20 cellular contexts compared by ENCODE assay signal in the genomic region with DNA sequence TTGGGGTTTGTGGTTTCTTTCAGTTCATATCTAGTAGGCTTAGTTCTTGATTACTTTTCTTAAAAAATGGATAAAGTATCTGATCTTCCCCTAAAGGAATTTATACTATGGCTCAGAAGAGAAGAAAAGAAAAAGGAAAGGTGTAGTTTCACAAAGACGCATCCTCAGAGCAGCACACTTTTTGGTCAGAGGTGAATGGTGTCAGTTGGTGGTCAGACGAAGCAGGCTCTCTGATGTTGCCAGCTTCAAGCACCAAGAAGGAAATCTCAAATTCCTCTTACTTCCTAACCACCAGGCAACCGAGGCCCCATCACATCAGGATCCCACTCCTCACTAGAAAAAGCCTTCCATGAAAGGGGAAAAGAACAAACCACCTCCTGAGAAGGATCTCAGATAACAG.
"Had no signal": no experiment of that assay in that cellular context is flagged by ENCODE, and none has a peak within 500 bp of the region (broad histone marks: within the 10 kb centered on the region; RNA-seq: fewer than 3 reads in every experiment).

No MANE protein-coding gene starts in this region.

- H3K4me3 ChIP-seq: esophagus squamous epithelium, gastroesophageal sphincter, pancreas, smooth muscle cell had no signal

- ATAC-seq: effector memory CD8-positive, alpha-beta T cell; gastroesophageal sphincter; left lobe of liver; natural killer cell treated with Interleukin-12 subunit alpha and Interleukin-12 subunit beta and Interleukin-15 and Interleukin-18, amount 100 ng/mL, for 72 hours; pancreas; right cardiac atrium had no signal

- H3K4me1 ChIP-seq: esophagus squamous epithelium, pancreas had no signal

- H3K4me3 Mint-ChIP-seq: dendritic cell treated with granulocyte-macrophage colony-stimulating factor and Interleukin-4, amounts not matched to agents 40 ng/mL and 50 ng/mL, for 4 days; effector memory CD8-positive, alpha-beta T cell; natural killer cell treated with Interleukin-12 subunit alpha and Interleukin-12 subunit beta and Interleukin-15 and Interleukin-18, amount 100 ng/mL, for 72 hours had no signal

- H3K9me3 ChIP-seq: esophagus squamous epithelium, gastroesophageal sphincter, pancreas had no signal

- DNase-seq: effector memory CD8-positive, alpha-beta T cell; esophagus squamous epithelium; foreskin fibroblast; glutamatergic neuron; islet precursor cell; mammary epithelial cell; occipital lobe; pancreas; right cardiac atrium; stimulated activated CD4-positive, alpha-beta T cell treated with anti-CD3 and anti-CD28 coated beads, Interleukin-2, amount 100 ng/mL, for 48 hours; stimulated activated naive CD4-positive, alpha-beta T cell treated with Interleukin-2 at 50 U/mL for 16 hours; trophoblast cell had no signal

- H3K4me2 ChIP-seq: smooth muscle cell had no signal

- H3K27ac ChIP-seq: epithelial cell of prostate, esophagus squamous epithelium, gastroesophageal sphincter, pancreas had no signal

- H3K27me3 ChIP-seq: esophagus squamous epithelium, gastroesophageal sphincter, pancreas had no signal

- H3K36me3 Mint-ChIP-seq: natural killer cell treated with Interleukin-12 subunit alpha and Interleukin-12 subunit beta and Interleukin-15 and Interleukin-18, amount 100 ng/mL, for 72 hours had no signal

- FAIRE-seq: pancreas, urothelium cell line had no signal

- H3K9me3 Mint-ChIP-seq: dendritic cell treated with granulocyte-macrophage colony-stimulating factor and Interleukin-4, amounts not matched to agents 40 ng/mL and 50 ng/mL, for 4 days; effector memory CD8-positive, alpha-beta T cell; natural killer cell treated with Interleukin-12 subunit alpha and Interleukin-12 subunit beta and Interleukin-15 and Interleukin-18, amount 100 ng/mL, for 72 hours had no signal

- H3K27me3 Mint-ChIP-seq: dendritic cell treated with granulocyte-macrophage colony-stimulating factor and Interleukin-4, amounts not matched to agents 40 ng/mL and 50 ng/mL, for 4 days had no signal

- H3K27ac Mint-ChIP-seq: dendritic cell treated with granulocyte-macrophage colony-stimulating factor and Interleukin-4, amounts not matched to agents 40 ng/mL and 50 ng/mL, for 4 days; effector memory CD8-positive, alpha-beta T cell; natural killer cell treated with Interleukin-12 subunit alpha and Interleukin-12 subunit beta and Interleukin-15 and Interleukin-18, amount 100 ng/mL, for 72 hours; progenitor cell of endocrine pancreas had no signal

- H3K36me3 ChIP-seq: esophagus squamous epithelium, gastroesophageal sphincter, pancreas had no signal
